Comparison of ENCODE assay signal across 8 cellular contexts in the genomic region with DNA sequence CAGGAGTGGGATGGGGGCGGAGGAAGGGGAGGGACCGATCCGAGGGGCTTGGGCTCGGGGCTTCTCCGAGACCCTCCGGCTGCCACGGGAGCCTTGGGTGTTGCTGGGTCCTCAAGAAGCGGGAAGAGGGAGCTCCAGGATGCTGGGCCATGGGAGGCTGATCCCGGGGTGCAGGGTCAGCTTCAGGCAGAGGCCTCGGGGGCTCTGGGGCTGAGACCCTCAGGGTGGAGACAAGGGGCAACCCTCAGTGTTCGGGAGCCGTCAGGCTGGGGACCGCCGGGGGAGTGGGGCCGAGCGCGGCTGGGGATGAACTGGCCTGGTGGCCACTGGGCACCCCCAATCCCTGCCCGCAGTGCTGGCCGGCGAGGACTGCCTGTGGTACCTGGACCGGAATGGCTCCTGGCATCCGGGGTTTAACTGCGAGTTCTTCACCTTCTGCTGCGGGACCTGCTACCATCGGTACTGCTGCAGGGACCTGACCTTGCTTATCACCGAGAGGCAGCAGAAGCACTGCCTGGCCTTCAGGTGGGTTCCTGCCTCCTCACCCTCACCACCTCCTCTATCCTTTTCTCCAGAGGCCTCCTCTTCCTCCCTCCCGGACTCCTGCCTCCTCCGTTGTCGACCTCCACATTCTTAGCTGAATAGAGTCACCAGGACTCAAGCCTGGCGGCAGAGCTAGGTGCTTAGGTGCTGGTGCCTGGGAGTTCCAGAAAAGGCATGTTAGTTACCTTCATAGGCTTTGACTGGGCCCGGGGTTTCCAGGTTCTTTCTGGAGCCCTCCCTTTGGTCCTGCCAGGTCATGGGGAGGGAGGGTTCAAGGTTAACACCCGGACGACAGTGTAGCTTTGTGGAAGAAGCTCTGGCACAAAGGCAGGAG. TPM values are rescaled to one million over a fixed set of nuclear protein-coding genes. Genes with fewer than 3 reads are reported as not detected.
DNase-seq lines count a peak whose midpoint lies in the region; ATAC-seq and TF ChIP-seq lines count a peak whose summit lies in the region.

No MANE protein-coding gene starts in this region.

- H3K9me3 ChIP-seq in effector memory CD4-positive, alpha-beta T cell (ENCODE audit: control insufficient read depth, low read length): no peaks in the 10 kb centered on the region
- no peaks in the 10 kb centered on the region for H3K9me3 ChIP-seq in neural cell (ENCODE audit: low read length)

- H3K9me2 ChIP-seq in neural cell (ENCODE audit: insufficient read depth, low read length): no peaks in the 10 kb centered on the region

- H3K4me3 ChIP-seq in AG09309 (ENCODE audit: control insufficient read depth, low read depth, low read length) (peak overlapping the region; percentile 78), neural cell (ENCODE audit: low read length) (peak overlapping the region; percentile 60)
- H3K4me3 ChIP-seq in effector memory CD4-positive, alpha-beta T cell (ENCODE audit: insufficient read depth, low read depth, low read length, poor library complexity, severe bottlenecking): peak overlapping the region; percentile 55

- H3K9ac ChIP-seq in neural cell (ENCODE audit: low read length): peak overlapping the region; percentile 53

- TF ChIP-seq CTCF in AG09309 (IDR thresholded peaks at IDR 0.05; ENCODE audit: control insufficient read depth, insufficient read depth, low read depth, low read length, missing control alignments): no peak
- TF ChIP-seq CTCF in neural cell (IDR thresholded peaks at IDR 0.05; ENCODE audit: poor library complexity, severe bottlenecking): no peak

- no peak for TF ChIP-seq EP300 in Ishikawa (IDR thresholded peaks at IDR 0.05; ENCODE audit: borderline replicate concordance)
- no peak for TF ChIP-seq EP300 in neural cell (conservative IDR thresholded peaks at IDR 0.05; ENCODE audit: poor library complexity, severe bottlenecking)

- DNase-seq in AG09309 (ENCODE audit: low read depth) (no peak), SKM-1 treated with dmso at 0.1 percent for 144 hours (lab: John Stamatoyannopoulos, UW; ENCODE audit: unreplicated experiment) (no peak), NCI-H187 treated with DMSO at 0.1 percent for 48 hours (lab: John Stamatoyannopoulos, UW) (no peak)
- DNase-seq in effector memory CD4-positive, alpha-beta T cell: no peak
- no peak for DNase-seq in stimulated activated CD4-positive, alpha-beta T cell treated with anti-CD3 and anti-CD28 coated beads, Interleukin-2, amount 100 ng/mL, for 24 hours

- no peaks in the 10 kb centered on the region for H4K20me1 ChIP-seq in neural cell (ENCODE audit: insufficient read depth)

- H3K36me3 ChIP-seq in effector memory CD4-positive, alpha-beta T cell (ENCODE audit: control insufficient read depth, insufficient read depth, low read length): no peaks in the 10 kb centered on the region
- H3K36me3 ChIP-seq in neural cell (ENCODE audit: insufficient read depth, low read length): no peaks in the 10 kb centered on the region

- peak overlapping the region; percentile 42 for H2AFZ ChIP-seq in neural cell (ENCODE audit: low read depth, low read length)

- H3F3A ChIP-seq in neural cell (ENCODE audit: insufficient read depth, low read length, poor library complexity, severe bottlenecking): no peaks in the 10 kb centered on the region

- no peaks in the 10 kb centered on the region for H3K79me2 ChIP-seq in neural cell (replicated peaks; ENCODE audit: insufficient read depth, low read length)

- H3K27ac ChIP-seq in effector memory CD4-positive, alpha-beta T cell (ENCODE audit: insufficient read depth, low read length, poor library complexity, severe bottlenecking): no peak overlapping the region
- no peak overlapping the region for H3K27ac ChIP-seq in neural cell (ENCODE audit: low read length)

- H3K4me1 ChIP-seq in effector memory CD4-positive, alpha-beta T cell (ENCODE audit: control insufficient read depth, insufficient read depth, low read length, poor library complexity, severe bottlenecking): peaks cover 12% of the 10 kb centered on the region

- no peak for ATAC-seq in GM21423 (IDR thresholded peaks at IDR 0.05; ENCODE audit: unreplicated experiment)

- no peak for TF ChIP-seq RAD21 in Ishikawa (IDR thresholded peaks at IDR 0.05; ENCODE audit: low read depth)
- no peak for TF ChIP-seq RAD21 in neural cell (conservative IDR thresholded peaks at IDR 0.05)

- peaks cover 36% of the 10 kb centered on the region for H3K27me3 ChIP-seq in effector memory CD4-positive, alpha-beta T cell (replicated peaks; ENCODE audit: control insufficient read depth, insufficient read depth, low read length, poor library complexity, severe bottlenecking)
- peaks cover 17% of the 10 kb centered on the region for H3K27me3 ChIP-seq in neural cell (ENCODE audit: insufficient read depth, low read depth, low read length)

- no peak overlapping the region for H3K4me2 ChIP-seq in neural cell (ENCODE audit: low read length)

TF ChIP-seq in Ishikawa, 13 proteins besides CTCF, POLR2A, EP300 and RAD21:
- TF ChIP-seq ZBTB7A (IDR thresholded peaks at IDR 0.05; ENCODE audit: low read depth) (peak; percentile 47), YY1 (IDR thresholded peaks at IDR 0.05; ENCODE audit: low read depth) (0 out of 2 replicates have a peak, but pooled peaks have one; percentile 4), TEAD4 (IDR thresholded peaks at IDR 0.05) (no peak)

TF ChIP-seq in neural cell, 6 proteins besides CTCF, POLR2A, EP300 and RAD21:
- TF ChIP-seq SMC3 (conservative IDR thresholded peaks at IDR 0.05; ENCODE audit: poor library complexity) (no peak), MXI1 (conservative IDR thresholded peaks at IDR 0.05; ENCODE audit: poor library complexity, severe bottlenecking) (no peak), TAF1 (IDR thresholded peaks at IDR 0.05; ENCODE audit: low read depth) (no peak), EZH2 (IDR thresholded peaks at IDR 0.05; ENCODE audit: borderline replicate concordance, insufficient read depth, low read length, poor library complexity, severe bottlenecking) (no peak), POLR2AphosphoS5 (IDR thresholded peaks at IDR 0.05) (no peak)
- TF ChIP-seq, protein P1, sequence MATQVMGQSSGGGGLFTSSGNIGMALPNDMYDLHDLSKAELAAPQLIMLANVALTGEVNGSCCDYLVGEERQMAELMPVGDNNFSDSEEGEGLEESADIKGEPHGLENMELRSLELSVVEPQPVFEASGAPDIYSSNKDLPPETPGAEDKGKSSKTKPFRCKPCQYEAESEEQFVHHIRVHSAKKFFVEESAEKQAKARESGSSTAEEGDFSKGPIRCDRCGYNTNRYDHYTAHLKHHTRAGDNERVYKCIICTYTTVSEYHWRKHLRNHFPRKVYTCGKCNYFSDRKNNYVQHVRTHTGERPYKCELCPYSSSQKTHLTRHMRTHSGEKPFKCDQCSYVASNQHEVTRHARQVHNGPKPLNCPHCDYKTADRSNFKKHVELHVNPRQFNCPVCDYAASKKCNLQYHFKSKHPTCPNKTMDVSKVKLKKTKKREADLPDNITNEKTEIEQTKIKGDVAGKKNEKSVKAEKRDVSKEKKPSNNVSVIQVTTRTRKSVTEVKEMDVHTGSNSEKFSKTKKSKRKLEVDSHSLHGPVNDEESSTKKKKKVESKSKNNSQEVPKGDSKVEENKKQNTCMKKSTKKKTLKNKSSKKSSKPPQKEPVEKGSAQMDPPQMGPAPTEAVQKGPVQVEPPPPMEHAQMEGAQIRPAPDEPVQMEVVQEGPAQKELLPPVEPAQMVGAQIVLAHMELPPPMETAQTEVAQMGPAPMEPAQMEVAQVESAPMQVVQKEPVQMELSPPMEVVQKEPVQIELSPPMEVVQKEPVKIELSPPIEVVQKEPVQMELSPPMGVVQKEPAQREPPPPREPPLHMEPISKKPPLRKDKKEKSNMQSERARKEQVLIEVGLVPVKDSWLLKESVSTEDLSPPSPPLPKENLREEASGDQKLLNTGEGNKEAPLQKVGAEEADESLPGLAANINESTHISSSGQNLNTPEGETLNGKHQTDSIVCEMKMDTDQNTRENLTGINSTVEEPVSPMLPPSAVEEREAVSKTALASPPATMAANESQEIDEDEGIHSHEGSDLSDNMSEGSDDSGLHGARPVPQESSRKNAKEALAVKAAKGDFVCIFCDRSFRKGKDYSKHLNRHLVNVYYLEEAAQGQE (IDR thresholded peaks at IDR 0.05; ENCODE audit: borderline replicate concordance): no peak

RNA-seq across cellular contexts. Expression of gene SHISA4, which starts 0.6 kb away (rescaled TPM):
- 1.5 and 1.9 TPM in 2 replicates for polyA plus RNA-seq in neural cell
- polyA minus RNA-seq in neural cell: 1.4 and 1.5 TPM in 2 replicates

RNA-seq across cellular contexts. Expression of gene LMOD1, which starts 57.0 kb away (rescaled TPM):
- polyA plus RNA-seq in neural cell: not detected in 2 replicates
- 0.23 TPM in 1 of 2 replicates, not detected in the other for polyA minus RNA-seq in neural cell
